Comparison of ENCODE assay signal across 1 cellular context in the genomic region with DNA sequence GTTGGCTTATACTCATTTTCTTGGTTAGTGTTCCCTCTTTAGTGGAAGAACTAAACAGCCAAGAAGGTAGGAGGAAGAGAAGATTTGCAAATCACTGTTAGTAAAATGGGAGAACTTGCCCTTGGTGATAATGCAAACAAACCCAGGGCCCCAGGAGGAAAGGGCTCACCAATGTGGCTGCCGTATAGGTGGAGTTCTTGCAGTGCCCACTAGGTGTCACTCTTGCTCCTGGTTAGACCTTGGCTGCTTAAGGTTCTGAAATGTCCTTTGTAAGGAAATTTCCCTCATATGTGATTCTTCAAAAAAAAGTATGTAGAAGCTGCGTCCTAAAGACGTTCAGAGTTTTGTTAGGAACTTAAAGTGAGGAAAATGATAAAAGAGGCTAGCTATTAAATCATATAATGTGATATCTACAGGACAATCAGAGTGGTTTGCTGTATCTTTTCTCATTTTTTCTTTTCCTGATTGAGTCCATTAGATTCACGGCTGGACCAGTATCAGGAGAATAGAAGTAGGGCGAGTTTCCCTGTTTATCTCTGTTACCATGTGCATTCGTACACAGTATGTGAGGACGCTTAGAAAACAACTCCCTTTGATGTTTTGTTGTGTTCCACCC.
TF ChIP-seq lines count a peak whose summit lies in the region.

No MANE protein-coding gene starts in this region.

TF ChIP-seq in endothelial cell of umbilical vein, 7 proteins besides CTCF, POLR2A, EP300 and RAD21:
- TF ChIP-seq, protein P1, sequence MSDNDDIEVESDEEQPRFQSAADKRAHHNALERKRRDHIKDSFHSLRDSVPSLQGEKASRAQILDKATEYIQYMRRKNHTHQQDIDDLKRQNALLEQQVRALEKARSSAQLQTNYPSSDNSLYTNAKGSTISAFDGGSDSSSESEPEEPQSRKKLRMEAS (IDR thresholded peaks at IDR 0.05; ENCODE audit: insufficient read depth, insufficient read length) = no peak
- TF ChIP-seq GATA2 (IDR thresholded peaks at IDR 0.05; ENCODE audit: insufficient read depth, insufficient read length, low read depth, low read length) (no peak), EZH2 (IDR thresholded peaks at IDR 0.05; ENCODE audit: borderline replicate concordance, low read depth, low read length, severe bottlenecking) (no peak), FOS (IDR thresholded peaks at IDR 0.05; ENCODE audit: borderline replicate concordance, insufficient read depth, low read length) (no peak), POLR2AphosphoS5 (IDR thresholded peaks at IDR 0.05; ENCODE audit: insufficient read depth, low read depth, low read length) (no peak), MYC (IDR thresholded peaks at IDR 0.05; ENCODE audit: low read depth, low read length) (no peak), JUN (IDR thresholded peaks at IDR 0.05; ENCODE audit: borderline replicate concordance, insufficient read depth, insufficient read length, low read depth) (no peak)
